1 cellular context compared by ENCODE assay signal in genomic region chr15:81642451-81642990, GRCh38.
TF ChIP-seq lines count a peak whose summit lies in the region.

No MANE protein-coding gene starts in this region.

TF ChIP-seq in HEK293, 187 proteins besides CTCF, POLR2A, EP300 and RAD21 (continued from another document):
- TF ChIP-seq PRDM6 (tag by site-specific recombination; IDR thresholded peaks at IDR 0.05) (peak; percentile 34; the same call in 1 of the 2 replicates), ZSCAN4 (tag by site-specific recombination; IDR thresholded peaks at IDR 0.05) (peak; percentile 93), ZNF473 (tag by site-specific recombination; IDR thresholded peaks at IDR 0.05) (no peak), ZBTB17 (tag by site-specific recombination; IDR thresholded peaks at IDR 0.05) (peak; percentile 33; the same call in 1 of the 2 replicates), ZSCAN5A (tag by site-specific recombination; IDR thresholded peaks at IDR 0.05) (no peak), ZXDB (tag by site-specific recombination; IDR thresholded peaks at IDR 0.05) (0 out of 2 replicates have a peak, but pooled peaks have one; percentile 48), ZNF501 (tag by site-specific recombination; IDR thresholded peaks at IDR 0.05) (peak; percentile 63; the same call in 1 of the 2 replicates), ZNF704 (tag by site-specific recombination; IDR thresholded peaks at IDR 0.05) (no peak), ZNF24 (tag by site-specific recombination; IDR thresholded peaks at IDR 0.05) (no peak), ZNF843 (tag by site-specific recombination; IDR thresholded peaks at IDR 0.05) (peak; percentile 71), AEBP2 (tag by site-specific recombination; IDR thresholded peaks at IDR 0.05; ENCODE audit: borderline replicate concordance) (no peak), ZNF600 (tag by site-specific recombination; IDR thresholded peaks at IDR 0.05) (0 out of 2 replicates have a peak, but pooled peaks have one; percentile 29), TRIM28 (IDR thresholded peaks at IDR 0.05; ENCODE audit: borderline replicate concordance, low read length) (peak; percentile 83), SCRT1 (tag by site-specific recombination; IDR thresholded peaks at IDR 0.05; ENCODE audit: borderline replicate concordance) (peak; percentile 68), PRDM10 (tag by site-specific recombination; IDR thresholded peaks at IDR 0.05) (peak; percentile 88), SP7 (tag by site-specific recombination; IDR thresholded peaks at IDR 0.05) (0 out of 2 replicates have a peak, but pooled peaks have one; percentile 25), ZNF362 (tag by site-specific recombination; IDR thresholded peaks at IDR 0.05) (peak; percentile 39; the same call in 1 of the 2 replicates), ZNF221 (tag by site-specific recombination; IDR thresholded peaks at IDR 0.05; ENCODE audit: borderline replicate concordance) (no peak), ZNF112 (tag by site-specific recombination; IDR thresholded peaks at IDR 0.05) (no peak), ZNF335 (tag by site-specific recombination; conservative IDR thresholded peaks at IDR 0.05) (peak; percentile 57), WT1 (tag by site-specific recombination; IDR thresholded peaks at IDR 0.05) (no peak), ZNF670 (tag by site-specific recombination; IDR thresholded peaks at IDR 0.05; ENCODE audit: low read depth) (no peak), ZNF2 (tag by site-specific recombination; IDR thresholded peaks at IDR 0.05) (0 out of 2 replicates have a peak, but pooled peaks have one; percentile 46), ATF2 (tag by site-specific recombination; IDR thresholded peaks at IDR 0.05; ENCODE audit: low read depth) (peak; percentile 77), ZNF366 (tag by site-specific recombination; conservative IDR thresholded peaks at IDR 0.05) (peak; percentile 59; the same call in 1 of the 2 replicates), PBX3 (CRISPR knock-in tag; IDR thresholded peaks at IDR 0.05) (no peak), ZNF398 (tag by site-specific recombination; IDR thresholded peaks at IDR 0.05) (peak; percentile 68)
